14 cellular contexts compared by ENCODE assay signal in the genomic region with DNA sequence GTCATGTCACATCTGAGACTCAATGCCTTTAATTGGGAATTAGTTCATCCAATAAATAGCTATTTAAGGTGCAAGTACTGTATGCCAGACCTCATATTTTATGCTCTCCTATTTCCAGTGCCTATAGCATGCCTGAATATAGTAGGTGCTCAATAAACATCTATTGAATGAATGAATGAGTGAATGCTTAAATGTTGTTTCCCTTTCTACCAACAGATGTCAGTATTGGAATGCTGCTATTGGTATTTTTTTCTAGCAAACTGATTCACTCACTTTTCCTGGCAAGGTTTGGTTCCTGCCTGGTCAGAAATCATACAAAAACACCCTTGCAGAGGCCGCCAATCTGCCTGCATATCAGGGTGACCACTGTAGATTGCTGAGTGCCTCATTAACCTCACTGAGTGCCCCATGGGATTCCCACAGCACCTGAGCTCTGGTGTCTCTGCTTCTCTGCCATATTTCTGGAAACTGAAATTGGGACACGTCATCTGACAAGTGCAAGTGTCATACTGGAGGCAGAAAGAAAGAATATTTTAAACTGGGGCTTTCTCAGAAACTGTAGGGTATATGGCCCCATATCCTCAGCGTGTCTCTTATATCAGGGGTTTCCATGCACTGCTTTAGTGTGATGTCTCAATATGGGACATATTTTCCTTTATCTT.
DNase-seq lines count a peak whose midpoint lies in the region; ATAC-seq and TF ChIP-seq lines count a peak whose summit lies in the region.
"Had no signal": no experiment of that assay in that cellular context is flagged by ENCODE, and none has a peak within 500 bp of the region (broad histone marks: within the 10 kb centered on the region; RNA-seq: fewer than 3 reads in every experiment).

No MANE protein-coding gene starts in this region.

- TF ChIP-seq CTCF in GM06990 (IDR thresholded peaks at IDR 0.05; ENCODE audit: insufficient read depth, low read length, poor library complexity, severe bottlenecking): peak; percentile 41
- TF ChIP-seq CTCF in endothelial cell (IDR thresholded peaks at IDR 0.05; ENCODE audit: unreplicated experiment): peak; percentile 19
- no peak for TF ChIP-seq CTCF in vagina (IDR thresholded peaks at IDR 0.05)

- no peaks in the 10 kb centered on the region for H3K4me1 ChIP-seq in vagina
- H3K4me1 ChIP-seq: heart left ventricle, testis had no signal

- H3K27ac Mint-ChIP-seq in endothelial cell (ENCODE audit: unreplicated experiment): no peak overlapping the region
- H3K27ac Mint-ChIP-seq: CD14-positive monocyte had no signal

- peaks cover 9% of the 10 kb centered on the region for H3K4me1 Mint-ChIP-seq in endothelial cell (ENCODE audit: unreplicated experiment)
- H3K4me1 Mint-ChIP-seq: CD14-positive monocyte had no signal

- H3K27me3 ChIP-seq in GM06990 (replicated peaks; ENCODE audit: control insufficient read depth, insufficient read depth, low read length) (no peaks in the 10 kb centered on the region), vagina (no peaks in the 10 kb centered on the region)
- H3K27me3 ChIP-seq: testis had no signal

- H3K27me3 Mint-ChIP-seq in endothelial cell (ENCODE audit: unreplicated experiment): no peaks in the 10 kb centered on the region

- no peak for TF ChIP-seq POLR2A in vagina (IDR thresholded peaks at IDR 0.05)

- no peak overlapping the region for H3K27ac ChIP-seq in vagina
- H3K27ac ChIP-seq: coronary artery, heart left ventricle, testis had no signal

- H3K36me3 Mint-ChIP-seq in endothelial cell (ENCODE audit: low read depth, unreplicated experiment): no peaks in the 10 kb centered on the region
- H3K36me3 Mint-ChIP-seq: CD14-positive monocyte had no signal

- H3K4me3 Mint-ChIP-seq in endothelial cell (ENCODE audit: unreplicated experiment): no peak overlapping the region
- H3K4me3 Mint-ChIP-seq: CD14-positive monocyte had no signal

- DNase-seq in GM06990 (ENCODE audit: extremely low read depth, insufficient read length) (peak; percentile 40), endothelial cell (ENCODE audit: low spot score) (no peak), GDM1 (lab: John Stamatoyannopoulos, UW) (no peak), RKO (ENCODE audit: low spot score) (no peak), NCI-H1694 treated with DMSO at 0.1 percent for 48 hours (lab: John Stamatoyannopoulos, UW) (no peak), vagina (ENCODE audit: extremely low spot score in 2 of 2) (no peak)
- DNase-seq: heart left ventricle, NCI-H226, T1000, testis had no signal

- no peaks in the 10 kb centered on the region for H3K9me3 ChIP-seq in vagina
- H3K9me3 ChIP-seq: heart left ventricle, testis had no signal

- H3K9me3 Mint-ChIP-seq in endothelial cell (ENCODE audit: unreplicated experiment): no peaks in the 10 kb centered on the region

- H3K36me3 ChIP-seq in GM06990 (ENCODE audit: control insufficient read depth, insufficient read depth, low read length): no peaks in the 10 kb centered on the region
- no peaks in the 10 kb centered on the region for H3K36me3 ChIP-seq in vagina
- H3K36me3 ChIP-seq: heart left ventricle had no signal

- ATAC-seq in GM21360 (IDR thresholded peaks at IDR 0.05; ENCODE audit: unreplicated experiment) (peak; percentile 85), HG03378 (IDR thresholded peaks at IDR 0.05; ENCODE audit: unreplicated experiment) (peak; percentile 94)
- ATAC-seq: heart left ventricle had no signal

- intact Hi-C loops in vagina (cut with DNase I): no loop called here

- H3K4me3 ChIP-seq in GM06990 (replicated peaks; ENCODE audit: low read depth, low read length) (no peak overlapping the region), vagina (no peak overlapping the region)
- H3K4me3 ChIP-seq: coronary artery, heart left ventricle, testis had no signal

Comparison
In these comparisons a context has a peak if more than half of its experiments do, and no peak if none do; other contexts are left out.
1. CTCF ChIP-seq: peak in GM06990 (single experiment) and endothelial cell (single experiment); none in vagina (0 of 3).